11 cellular contexts compared by ENCODE assay signal in the genomic region with DNA sequence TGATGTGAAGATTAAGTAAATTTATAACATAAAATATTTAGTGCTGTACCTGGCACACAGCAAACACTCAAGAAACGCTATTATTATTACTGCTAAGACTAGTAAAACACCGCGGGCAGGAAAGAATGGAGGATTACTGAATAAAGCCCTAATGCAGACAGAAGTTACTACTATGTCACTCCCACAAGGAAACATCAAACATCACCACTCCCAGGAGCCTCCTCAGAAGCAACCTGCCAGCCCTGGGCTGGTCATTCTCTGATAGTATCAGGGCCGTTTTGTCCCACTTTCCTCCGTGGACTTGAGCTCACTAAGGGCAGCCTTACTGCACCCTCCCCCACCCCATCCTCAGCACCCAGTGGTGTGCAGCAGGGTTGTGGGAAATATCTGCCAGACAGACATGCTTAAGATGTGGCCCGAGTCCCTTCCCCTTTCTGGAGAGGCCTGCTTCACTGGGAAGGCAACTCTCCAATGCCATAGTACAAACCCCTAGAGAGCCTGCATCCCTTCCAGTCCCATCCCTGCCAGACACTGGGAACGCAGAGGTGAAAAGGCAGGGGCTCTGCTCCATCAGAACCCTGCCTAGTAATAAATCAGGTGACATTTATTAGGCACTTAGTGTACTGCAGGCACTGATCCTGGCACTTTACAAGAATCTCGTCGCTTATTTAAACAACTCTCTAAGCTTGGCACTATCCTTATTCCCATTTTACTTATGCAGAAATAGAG. TPM values are rescaled to one million over a fixed set of nuclear protein-coding genes. Genes with fewer than 3 reads are reported as not detected.
DNase-seq lines count a peak whose midpoint lies in the region; ATAC-seq and TF ChIP-seq lines count a peak whose summit lies in the region.
"Had no signal": no experiment of that assay in that cellular context is flagged by ENCODE, and none has a peak within 500 bp of the region (broad histone marks: within the 10 kb centered on the region; RNA-seq: fewer than 3 reads in every experiment).

No MANE protein-coding gene starts in this region.

- ATAC-seq in GM23338 (no peak), HG02763 (IDR thresholded peaks at IDR 0.05; ENCODE audit: unreplicated experiment) (no peak), HG03108 (IDR thresholded peaks at IDR 0.05; ENCODE audit: unreplicated experiment) (no peak), HG03097 (IDR thresholded peaks at IDR 0.05; ENCODE audit: low FRiP score, unreplicated experiment) (no peak)
- ATAC-seq: activated CD8-positive, alpha-beta memory T cell treated with anti-CD3 and anti-CD28 coated beads, Interleukin-2, amount 10 ng/mL, durations not matched to agents 7 days and 5 days had no signal

- H3K36me3 ChIP-seq in GM23338 (ENCODE audit: insufficient read depth) = no peaks in the 10 kb centered on the region
- H3K36me3 ChIP-seq in esophagus (ENCODE audit: control insufficient read depth in 2 of 2, insufficient read depth in 2 of 2, low read length in 1 of 2) = no peaks in the 10 kb centered on the region

- no peaks in the 10 kb centered on the region; the same call in 1 of the 2 replicates for H4K20me1 ChIP-seq in GM23338 (replicated peaks; ENCODE audit: insufficient read depth)

- H3K4me3 Mint-ChIP-seq in GM23338 = no peak overlapping the region
- H3K4me3 Mint-ChIP-seq: activated CD8-positive, alpha-beta memory T cell treated with anti-CD3 and anti-CD28 coated beads, Interleukin-2, amount 10 ng/mL, durations not matched to agents 7 days and 5 days; endodermal cell had no signal

- TF ChIP-seq CTCF in GM23338 (conservative IDR thresholded peaks at IDR 0.05; ENCODE audit: low read depth in 2 of 2) = no peak

- H3K9me3 ChIP-seq in esophagus (ENCODE audit: control insufficient read depth in 2 of 2, insufficient read depth in 1 of 2, low read depth in 1 of 2, low read length in 1 of 2) = no peaks in the 10 kb centered on the region

- H3K27ac Mint-ChIP-seq in GM23338 = no peak overlapping the region
- H3K27ac Mint-ChIP-seq: endodermal cell had no signal

- H3K4me3 ChIP-seq in GM23338 (no peak overlapping the region), esophagus (ENCODE audit: low read depth in 1 of 2, low read length in 2 of 2) (no peak overlapping the region), skin epidermis (no peak overlapping the region)

- H3K9me2 ChIP-seq in GM23338 (ENCODE audit: insufficient read depth) = no peaks in the 10 kb centered on the region

- H2AFZ ChIP-seq in GM23338 = no peak overlapping the region

- H3K79me2 ChIP-seq in GM23338 (replicated peaks; ENCODE audit: insufficient read depth) = peaks cover 35% of the 10 kb centered on the region

- H3K36me3 Mint-ChIP-seq in GM23338 (ENCODE audit: low read depth) = peaks cover 8% of the 10 kb centered on the region; the same call in 2 of the 3 replicates

- WGBS in esophagus, 2 donors = 39 to 48% methylated on average over 9 of the region's 9 CpGs

- DNase-seq in GM23338 (ENCODE audit: low spot score) = no peak
- peak; percentile 70 for DNase-seq in OCI-M1 (lab: John Stamatoyannopoulos, UW)
- no peak for DNase-seq in effector CD8-positive, alpha-beta T cell (lab: John Stamatoyannopoulos, UW)
- DNase-seq: activated CD8-positive, alpha-beta memory T cell treated with anti-CD3 and anti-CD28 coated beads, Interleukin-2, amount 10 ng/mL, durations not matched to agents 7 days and 5 days; endodermal cell; mammary epithelial cell had no signal

- H3K27me3 ChIP-seq in GM23338 (ENCODE audit: insufficient read depth) (no peaks in the 10 kb centered on the region), esophagus (ENCODE audit: control insufficient read depth in 1 of 2, insufficient read depth in 2 of 2, low read length in 2 of 2) (no peaks in the 10 kb centered on the region)

- H3K4me1 ChIP-seq in GM23338 (ENCODE audit: insufficient read depth) = peaks cover 51% of the 10 kb centered on the region
- H3K4me1 ChIP-seq in esophagus (ENCODE audit: control insufficient read depth in 2 of 2, insufficient read depth in 2 of 2, low read length in 1 of 2) = peaks cover 20 to 33% of the 10 kb centered on the region in 2 donors

- H3K27me3 Mint-ChIP-seq in GM23338 (ENCODE audit: insufficient read depth, low read depth, poor library complexity) = peaks cover 20% of the 10 kb centered on the region
- H3K27me3 Mint-ChIP-seq: activated CD8-positive, alpha-beta memory T cell treated with anti-CD3 and anti-CD28 coated beads, Interleukin-2, amount 10 ng/mL, durations not matched to agents 7 days and 5 days had no signal

- H3K27ac ChIP-seq in GM23338 (ENCODE audit: low read depth) (no peak overlapping the region; the same call in 1 of the 2 replicates), esophagus (ENCODE audit: low read depth in 2 of 2, low read length in 1 of 2) (peak overlapping the region; percentile 1 to 48), skin epidermis (peak overlapping the region in 11 of 21 experiments; percentile 8 to 55 (median 28))

- H3F3A ChIP-seq in GM23338 (replicated peaks; ENCODE audit: low read depth) = 0 out of 2 replicates have a peak, but pooled peaks cover 9% of the 10 kb centered on the region

- peaks cover 67% of the 10 kb centered on the region for H3K4me1 Mint-ChIP-seq in GM23338

- H3K4me2 ChIP-seq in GM23338 = peak overlapping the region; percentile 48; the same call in 1 of the 2 replicates

- H3K9me3 Mint-ChIP-seq in GM23338 = no peaks in the 10 kb centered on the region
- H3K9me3 Mint-ChIP-seq: endodermal cell had no signal

TF ChIP-seq in GM23338, 12 proteins besides CTCF, POLR2A, EP300 and RAD21:
- TF ChIP-seq, protein P1, sequence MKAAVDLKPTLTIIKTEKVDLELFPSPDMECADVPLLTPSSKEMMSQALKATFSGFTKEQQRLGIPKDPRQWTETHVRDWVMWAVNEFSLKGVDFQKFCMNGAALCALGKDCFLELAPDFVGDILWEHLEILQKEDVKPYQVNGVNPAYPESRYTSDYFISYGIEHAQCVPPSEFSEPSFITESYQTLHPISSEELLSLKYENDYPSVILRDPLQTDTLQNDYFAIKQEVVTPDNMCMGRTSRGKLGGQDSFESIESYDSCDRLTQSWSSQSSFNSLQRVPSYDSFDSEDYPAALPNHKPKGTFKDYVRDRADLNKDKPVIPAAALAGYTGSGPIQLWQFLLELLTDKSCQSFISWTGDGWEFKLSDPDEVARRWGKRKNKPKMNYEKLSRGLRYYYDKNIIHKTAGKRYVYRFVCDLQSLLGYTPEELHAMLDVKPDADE (IDR thresholded peaks at IDR 0.05) = no peak
- TF ChIP-seq, protein P2, sequence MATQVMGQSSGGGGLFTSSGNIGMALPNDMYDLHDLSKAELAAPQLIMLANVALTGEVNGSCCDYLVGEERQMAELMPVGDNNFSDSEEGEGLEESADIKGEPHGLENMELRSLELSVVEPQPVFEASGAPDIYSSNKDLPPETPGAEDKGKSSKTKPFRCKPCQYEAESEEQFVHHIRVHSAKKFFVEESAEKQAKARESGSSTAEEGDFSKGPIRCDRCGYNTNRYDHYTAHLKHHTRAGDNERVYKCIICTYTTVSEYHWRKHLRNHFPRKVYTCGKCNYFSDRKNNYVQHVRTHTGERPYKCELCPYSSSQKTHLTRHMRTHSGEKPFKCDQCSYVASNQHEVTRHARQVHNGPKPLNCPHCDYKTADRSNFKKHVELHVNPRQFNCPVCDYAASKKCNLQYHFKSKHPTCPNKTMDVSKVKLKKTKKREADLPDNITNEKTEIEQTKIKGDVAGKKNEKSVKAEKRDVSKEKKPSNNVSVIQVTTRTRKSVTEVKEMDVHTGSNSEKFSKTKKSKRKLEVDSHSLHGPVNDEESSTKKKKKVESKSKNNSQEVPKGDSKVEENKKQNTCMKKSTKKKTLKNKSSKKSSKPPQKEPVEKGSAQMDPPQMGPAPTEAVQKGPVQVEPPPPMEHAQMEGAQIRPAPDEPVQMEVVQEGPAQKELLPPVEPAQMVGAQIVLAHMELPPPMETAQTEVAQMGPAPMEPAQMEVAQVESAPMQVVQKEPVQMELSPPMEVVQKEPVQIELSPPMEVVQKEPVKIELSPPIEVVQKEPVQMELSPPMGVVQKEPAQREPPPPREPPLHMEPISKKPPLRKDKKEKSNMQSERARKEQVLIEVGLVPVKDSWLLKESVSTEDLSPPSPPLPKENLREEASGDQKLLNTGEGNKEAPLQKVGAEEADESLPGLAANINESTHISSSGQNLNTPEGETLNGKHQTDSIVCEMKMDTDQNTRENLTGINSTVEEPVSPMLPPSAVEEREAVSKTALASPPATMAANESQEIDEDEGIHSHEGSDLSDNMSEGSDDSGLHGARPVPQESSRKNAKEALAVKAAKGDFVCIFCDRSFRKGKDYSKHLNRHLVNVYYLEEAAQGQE (IDR thresholded peaks at IDR 0.05; ENCODE audit: unreplicated experiment) = no peak
- no peak for TF ChIP-seq NANOG (IDR thresholded peaks at IDR 0.05; ENCODE audit: borderline replicate concordance)
- no peak for TF ChIP-seq CREB1 (CRISPR knock-in tag; IDR thresholded peaks at IDR 0.05; ENCODE audit: low read depth)
TF ChIP-seq in GM23338: peak in this region for 0.

RNA-seq across cellular contexts. Expression of gene ECE1, which starts 41.7 kb away (rescaled TPM):
- total RNA-seq in GM23338 (2014; rRNA removed; shearing (Covaris generic)) = 45.0 and 48.0 TPM in 2 replicates
- polyA plus RNA-seq in GM23338 (2016; fragmentation: Nextera tagmentation; extraction: Ambion mirVana) (10.4 and 11.0 TPM in 2 replicates), esophagus (10 to 100 TPM; 12.4 to 14.2 TPM)
